9 cellular contexts compared by ENCODE assay signal in genomic region chr22:42399315-42400271, GRCh38. TPM values are rescaled to one million over a fixed set of nuclear protein-coding genes. Genes with fewer than 3 reads are reported as not detected.
DNase-seq lines count a peak whose midpoint lies in the region; ATAC-seq and TF ChIP-seq lines count a peak whose summit lies in the region.
"Had no signal": no experiment of that assay in that cellular context is flagged by ENCODE, and none has a peak within 500 bp of the region (broad histone marks: within the 10 kb centered on the region; RNA-seq: fewer than 3 reads in every experiment).

No MANE protein-coding gene starts in this region.

- H3K9me3 Mint-ChIP-seq in activated CD8-positive, alpha-beta T cell treated with anti-CD3 and anti-CD28 coated beads for 36 hours = no peaks in the 10 kb centered on the region
- no peaks in the 10 kb centered on the region for H3K9me3 Mint-ChIP-seq in activated CD8-positive, alpha-beta T cell treated with anti-CD3 and anti-CD28 coated beads, Interleukin-2, amount 10 ng/mL, durations not matched to agents 7 days and 5 days (ENCODE audit: insufficient read depth)

- 59 to 77% methylated on average over 14 to 26 of the region's 30 CpGs for WGBS in gastroesophageal sphincter (ENCODE audit: low coverage in 1 of 2), 2 donors

- H3K27ac Mint-ChIP-seq in activated CD8-positive, alpha-beta T cell treated with anti-CD3 and anti-CD28 coated beads for 36 hours = no peak overlapping the region
- H3K27ac Mint-ChIP-seq in activated CD8-positive, alpha-beta T cell treated with anti-CD3 and anti-CD28 coated beads, Interleukin-2, amount 10 ng/mL, durations not matched to agents 7 days and 5 days = no peak overlapping the region

- CTCF ChIA-PET in activated CD8-positive, alpha-beta T cell treated with anti-CD3 and anti-CD28 coated beads for 36 hours (lab: Charles Lee) = no interaction called here
- CTCF ChIA-PET in activated CD8-positive, alpha-beta T cell treated with anti-CD3 and anti-CD28 coated beads, Interleukin-2, amount 10 ng/mL, durations not matched to agents 7 days and 5 days (lab: Charles Lee) = no interaction called here

- H3K4me3 ChIP-seq in upper lobe of right lung (no peak overlapping the region), gastroesophageal sphincter (no peak overlapping the region)
- H3K4me3 ChIP-seq: A549 had no signal

- H3K4me1 ChIP-seq in upper lobe of right lung (peaks cover 8% of the 10 kb centered on the region), gastroesophageal sphincter (no peaks in the 10 kb centered on the region)
- H3K4me1 ChIP-seq: A549 had no signal

- H3K27ac ChIP-seq in upper lobe of right lung (no peak overlapping the region), gastroesophageal sphincter (no peak overlapping the region)
- H3K27ac ChIP-seq: A549 had no signal

- peak; percentile 16 for DNase-seq in activated CD8-positive, alpha-beta T cell treated with anti-CD3 and anti-CD28 coated beads for 36 hours
- DNase-seq in activated CD8-positive, alpha-beta T cell treated with anti-CD3 and anti-CD28 coated beads, Interleukin-2, amount 10 ng/mL, durations not matched to agents 7 days and 5 days = no peak
- peak; percentile 99 for DNase-seq in NCI-H748 (lab: John Stamatoyannopoulos, UW; ENCODE audit: unreplicated experiment)
- peak in 34 of 42 donors; percentile 9 to 61 (median 38) for DNase-seq in head of caudate nucleus
- peak; percentile 71 for DNase-seq in upper lobe of right lung

- intact Hi-C loops in activated CD8-positive, alpha-beta T cell treated with anti-CD3 and anti-CD28 coated beads for 36 hours (cut with micrococcal nuclease) = no loop called here
- intact Hi-C loops in head of caudate nucleus (cut with DNase I) = no loop called here
- intact Hi-C loops in upper lobe of right lung (cut with DNase I) = no loop called here

- H3K36me3 ChIP-seq in upper lobe of right lung = no peaks in the 10 kb centered on the region
- H3K36me3 ChIP-seq in gastroesophageal sphincter = no peaks in the 10 kb centered on the region

- no peak for TF ChIP-seq CTCF in activated CD8-positive, alpha-beta T cell treated with anti-CD3 and anti-CD28 coated beads for 36 hours (IDR thresholded peaks at IDR 0.05)
- TF ChIP-seq CTCF in upper lobe of right lung (IDR thresholded peaks at IDR 0.05) (no peak), gastroesophageal sphincter (IDR thresholded peaks at IDR 0.05) (no peak)

- POLR2A ChIA-PET in activated CD8-positive, alpha-beta T cell treated with anti-CD3 and anti-CD28 coated beads for 36 hours (lab: Charles Lee) = no interaction called here
- POLR2A ChIA-PET in activated CD8-positive, alpha-beta T cell treated with anti-CD3 and anti-CD28 coated beads, Interleukin-2, amount 10 ng/mL, durations not matched to agents 7 days and 5 days (lab: Charles Lee) = no interaction called here

- no peak for TF ChIP-seq EP300 in gastroesophageal sphincter (IDR thresholded peaks at IDR 0.05)

- H3K4me1 Mint-ChIP-seq in activated CD8-positive, alpha-beta T cell treated with anti-CD3 and anti-CD28 coated beads for 36 hours (ENCODE audit: low read depth) = peaks cover 6% of the 10 kb centered on the region
- peaks cover 11% of the 10 kb centered on the region for H3K4me1 Mint-ChIP-seq in activated CD8-positive, alpha-beta T cell treated with anti-CD3 and anti-CD28 coated beads, Interleukin-2, amount 10 ng/mL, durations not matched to agents 7 days and 5 days (ENCODE audit: low read depth)

- no peak overlapping the region for H3K4me3 Mint-ChIP-seq in activated CD8-positive, alpha-beta T cell treated with anti-CD3 and anti-CD28 coated beads for 36 hours
- no peak overlapping the region for H3K4me3 Mint-ChIP-seq in activated CD8-positive, alpha-beta T cell treated with anti-CD3 and anti-CD28 coated beads, Interleukin-2, amount 10 ng/mL, durations not matched to agents 7 days and 5 days

- ATAC-seq in activated CD8-positive, alpha-beta T cell treated with anti-CD3 and anti-CD28 coated beads for 36 hours = no peak
- no peak for ATAC-seq in activated CD8-positive, alpha-beta T cell treated with anti-CD3 and anti-CD28 coated beads, Interleukin-2, amount 10 ng/mL, durations not matched to agents 7 days and 5 days
- ATAC-seq in upper lobe of right lung = peak; percentile 34
- ATAC-seq in HG03520 (IDR thresholded peaks at IDR 0.05; ENCODE audit: unreplicated experiment) = no peak
- no peak for ATAC-seq in GM18873 (IDR thresholded peaks at IDR 0.05; ENCODE audit: low FRiP score, unreplicated experiment)
- no peak for ATAC-seq in gastroesophageal sphincter
- ATAC-seq: A549 had no signal

- no peaks in the 10 kb centered on the region for H3K27me3 Mint-ChIP-seq in activated CD8-positive, alpha-beta T cell treated with anti-CD3 and anti-CD28 coated beads for 36 hours
- peaks cover 6% of the 10 kb centered on the region for H3K27me3 Mint-ChIP-seq in activated CD8-positive, alpha-beta T cell treated with anti-CD3 and anti-CD28 coated beads, Interleukin-2, amount 10 ng/mL, durations not matched to agents 7 days and 5 days (ENCODE audit: low read depth)

- H3K36me3 Mint-ChIP-seq in activated CD8-positive, alpha-beta T cell treated with anti-CD3 and anti-CD28 coated beads for 36 hours (ENCODE audit: low read depth) = no peaks in the 10 kb centered on the region
- no peaks in the 10 kb centered on the region for H3K36me3 Mint-ChIP-seq in activated CD8-positive, alpha-beta T cell treated with anti-CD3 and anti-CD28 coated beads, Interleukin-2, amount 10 ng/mL, durations not matched to agents 7 days and 5 days (ENCODE audit: low read depth)

- no peak for TF ChIP-seq POLR2A in gastroesophageal sphincter (IDR thresholded peaks at IDR 0.05)

- H3K9me3 ChIP-seq in upper lobe of right lung (no peaks in the 10 kb centered on the region), gastroesophageal sphincter (no peaks in the 10 kb centered on the region)
- H3K9me3 ChIP-seq: A549 had no signal

- H3K27me3 ChIP-seq in upper lobe of right lung (no peaks in the 10 kb centered on the region), gastroesophageal sphincter (peaks cover 19% of the 10 kb centered on the region)

RNA-seq across cellular contexts. Expression of gene NFAM1, which starts 32.6 kb away (rescaled TPM):
- under 1 TPM in 1 of 2 experiments, not detected in 1; 0.16 TPM for total RNA-seq in activated CD8-positive, alpha-beta T cell treated with anti-CD3 and anti-CD28 coated beads for 36 hours
- under 1 TPM in 1 of 2 experiments, not detected in 1; 0.05 TPM for total RNA-seq in activated CD8-positive, alpha-beta T cell treated with anti-CD3 and anti-CD28 coated beads, Interleukin-2, amount 10 ng/mL, durations not matched to agents 7 days and 5 days
- total RNA-seq in upper lobe of right lung (12.6 TPM), gastroesophageal sphincter (1 to 10 TPM; 1.2 to 3.4 (median 2.7) TPM)
